Comparison of ENCODE assay signal across 8 cellular contexts in genomic region chr2:39094717-39095363, GRCh38. TPM values are rescaled to one million over a fixed set of nuclear protein-coding genes. Genes with fewer than 3 reads are reported as not detected.
A peak's percentile ranks its signal among the peaks of the same experiment; 100 is the strongest.
DNase-seq lines count a peak whose midpoint lies in the region; ATAC-seq and TF ChIP-seq lines count a peak whose summit lies in the region.

No MANE protein-coding gene starts in this region.

- H3K27me3 ChIP-seq in thyroid gland: no peaks in the 10 kb centered on the region

- intact Hi-C loops in thyroid gland (cut with DNase I): no loop called here
- intact Hi-C loops in Right ventricle myocardium inferior (cut with DNase I): no loop called here

- peak; percentile 55 for DNase-seq in GM10266 (ENCODE audit: extremely low spot score)
- peak; percentile 65 for DNase-seq in fibroblast of mammary gland (ENCODE audit: low read depth)
- DNase-seq in D341Med (ENCODE audit: low spot score): no peak
- DNase-seq in NCI-H1436 treated with DMSO at 0.1 percent for 48 hours (lab: John Stamatoyannopoulos, UW): no peak
- DNase-seq in thyroid gland: no peak
- no peak for DNase-seq in Right ventricle myocardium inferior (ENCODE audit: missing footprints)

- no peaks in the 10 kb centered on the region for H3K36me3 ChIP-seq in thyroid gland

- no peak for TF ChIP-seq CTCF in GM10266 (IDR thresholded peaks at IDR 0.05; ENCODE audit: control insufficient read depth, insufficient read depth, low read depth, missing control alignments)
- TF ChIP-seq CTCF in fibroblast of mammary gland (conservative IDR thresholded peaks at IDR 0.05; ENCODE audit: control insufficient read depth, insufficient read depth, low read depth, low read length): no peak
- no peak for TF ChIP-seq CTCF in thyroid gland (IDR thresholded peaks at IDR 0.05)

- peak; percentile 93 for ATAC-seq in GM21528 (IDR thresholded peaks at IDR 0.05; ENCODE audit: low FRiP score, unreplicated experiment)
- peak; percentile 80 for ATAC-seq in HG03565 (IDR thresholded peaks at IDR 0.05; ENCODE audit: unreplicated experiment)
- no peak for ATAC-seq in Right ventricle myocardium inferior

- TF ChIP-seq POLR2A in thyroid gland (IDR thresholded peaks at IDR 0.05): no peak

- H3K4me3 ChIP-seq in fibroblast of mammary gland (ENCODE audit: control insufficient read depth, low read depth, low read length) (no peak overlapping the region), thyroid gland (replicated peaks in 1 of 3) (no peak overlapping the region)

- 71 to 83% methylated on average over 1 of the region's 1 CpG for WGBS in thyroid gland, 2 donors

- no peaks in the 10 kb centered on the region for H3K9me3 ChIP-seq in thyroid gland

- peaks cover 7 to 27% of the 10 kb centered on the region in 2 donors for H3K4me1 ChIP-seq in thyroid gland

- no peak overlapping the region for H3K27ac ChIP-seq in thyroid gland

RNA-seq across cellular contexts. Expression of gene SOS1, which starts 26.0 kb away (rescaled TPM):
- 10 to 100 TPM; 55.9 to 80.8 (median 63.2) TPM for total RNA-seq in thyroid gland
- total RNA-seq in Right ventricle myocardium inferior: 23.8 TPM

Comparison
In these comparisons a context has a peak if more than half of its experiments do, and no peak if none do; other contexts are left out.
1. DNase-seq: peak in GM10266 (single experiment) and fibroblast of mammary gland (single experiment); none in D341Med (single experiment), NCI-H1436 treated with DMSO at 0.1 percent for 48 hours (single experiment), thyroid gland (0 of 2) and Right ventricle myocardium inferior (single experiment).